1 cellular context compared by ENCODE assay signal in the genomic region with DNA sequence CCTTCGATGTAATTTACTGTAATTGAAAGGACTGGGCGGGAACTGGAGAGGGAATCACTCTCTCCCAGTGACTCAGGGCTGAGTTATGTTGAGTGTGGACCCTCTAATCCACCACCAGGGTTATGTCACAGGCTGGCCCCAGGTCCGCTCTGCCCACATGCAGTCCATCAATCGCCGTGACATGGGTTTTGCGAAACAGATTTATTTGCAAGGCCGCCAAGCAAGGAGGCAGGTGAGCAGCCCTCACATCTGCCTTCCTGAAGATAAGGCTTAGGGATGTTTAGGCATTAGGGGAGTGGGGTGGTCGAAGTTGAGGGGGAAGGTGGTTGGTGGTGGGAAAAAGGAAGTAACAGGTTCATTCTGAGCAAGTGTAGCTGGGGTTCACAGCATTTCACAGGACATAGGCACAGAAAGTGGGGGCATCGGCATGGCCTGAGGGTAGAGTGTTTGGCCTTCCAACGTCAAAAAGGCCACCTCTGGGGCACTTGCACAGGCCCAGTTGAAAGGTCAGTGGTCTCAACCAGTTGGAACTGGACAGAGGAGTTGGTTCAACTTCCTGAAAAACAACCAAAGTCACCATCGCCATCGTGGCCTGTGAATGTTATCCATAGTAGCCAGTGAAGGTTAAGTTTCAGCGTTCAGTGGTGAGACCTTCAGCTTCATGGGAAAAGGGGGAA.
TF ChIP-seq lines count a peak whose summit lies in the region.

No MANE protein-coding gene starts in this region.

TF ChIP-seq in HepG2, 621 proteins besides CTCF, POLR2A, EP300 and RAD21 (continued from another document and continues in another):
- TF ChIP-seq, protein P1, sequence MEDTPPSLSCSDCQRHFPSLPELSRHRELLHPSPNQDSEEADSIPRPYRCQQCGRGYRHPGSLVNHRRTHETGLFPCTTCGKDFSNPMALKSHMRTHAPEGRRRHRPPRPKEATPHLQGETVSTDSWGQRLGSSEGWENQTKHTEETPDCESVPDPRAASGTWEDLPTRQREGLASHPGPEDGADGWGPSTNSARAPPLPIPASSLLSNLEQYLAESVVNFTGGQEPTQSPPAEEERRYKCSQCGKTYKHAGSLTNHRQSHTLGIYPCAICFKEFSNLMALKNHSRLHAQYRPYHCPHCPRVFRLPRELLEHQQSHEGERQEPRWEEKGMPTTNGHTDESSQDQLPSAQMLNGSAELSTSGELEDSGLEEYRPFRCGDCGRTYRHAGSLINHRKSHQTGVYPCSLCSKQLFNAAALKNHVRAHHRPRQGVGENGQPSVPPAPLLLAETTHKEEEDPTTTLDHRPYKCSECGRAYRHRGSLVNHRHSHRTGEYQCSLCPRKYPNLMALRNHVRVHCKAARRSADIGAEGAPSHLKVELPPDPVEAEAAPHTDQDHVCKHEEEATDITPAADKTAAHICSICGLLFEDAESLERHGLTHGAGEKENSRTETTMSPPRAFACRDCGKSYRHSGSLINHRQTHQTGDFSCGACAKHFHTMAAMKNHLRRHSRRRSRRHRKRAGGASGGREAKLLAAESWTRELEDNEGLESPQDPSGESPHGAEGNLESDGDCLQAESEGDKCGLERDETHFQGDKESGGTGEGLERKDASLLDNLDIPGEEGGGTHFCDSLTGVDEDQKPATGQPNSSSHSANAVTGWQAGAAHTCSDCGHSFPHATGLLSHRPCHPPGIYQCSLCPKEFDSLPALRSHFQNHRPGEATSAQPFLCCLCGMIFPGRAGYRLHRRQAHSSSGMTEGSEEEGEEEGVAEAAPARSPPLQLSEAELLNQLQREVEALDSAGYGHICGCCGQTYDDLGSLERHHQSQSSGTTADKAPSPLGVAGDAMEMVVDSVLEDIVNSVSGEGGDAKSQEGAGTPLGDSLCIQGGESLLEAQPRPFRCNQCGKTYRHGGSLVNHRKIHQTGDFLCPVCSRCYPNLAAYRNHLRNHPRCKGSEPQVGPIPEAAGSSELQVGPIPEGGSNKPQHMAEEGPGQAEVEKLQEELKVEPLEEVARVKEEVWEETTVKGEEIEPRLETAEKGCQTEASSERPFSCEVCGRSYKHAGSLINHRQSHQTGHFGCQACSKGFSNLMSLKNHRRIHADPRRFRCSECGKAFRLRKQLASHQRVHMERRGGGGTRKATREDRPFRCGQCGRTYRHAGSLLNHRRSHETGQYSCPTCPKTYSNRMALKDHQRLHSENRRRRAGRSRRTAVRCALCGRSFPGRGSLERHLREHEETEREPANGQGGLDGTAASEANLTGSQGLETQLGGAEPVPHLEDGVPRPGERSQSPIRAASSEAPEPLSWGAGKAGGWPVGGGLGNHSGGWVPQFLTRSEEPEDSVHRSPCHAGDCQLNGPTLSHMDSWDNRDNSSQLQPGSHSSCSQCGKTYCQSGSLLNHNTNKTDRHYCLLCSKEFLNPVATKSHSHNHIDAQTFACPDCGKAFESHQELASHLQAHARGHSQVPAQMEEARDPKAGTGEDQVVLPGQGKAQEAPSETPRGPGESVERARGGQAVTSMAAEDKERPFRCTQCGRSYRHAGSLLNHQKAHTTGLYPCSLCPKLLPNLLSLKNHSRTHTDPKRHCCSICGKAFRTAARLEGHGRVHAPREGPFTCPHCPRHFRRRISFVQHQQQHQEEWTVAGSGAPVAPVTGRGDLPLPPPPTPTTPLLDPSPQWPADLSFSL (CRISPR knock-in tag; IDR thresholded peaks at IDR 0.05): no peak
- TF ChIP-seq SNAI1 (CRISPR knock-in tag; IDR thresholded peaks at IDR 0.05; ENCODE audit: borderline replicate concordance) (no peak), YEATS4 (CRISPR knock-in tag; IDR thresholded peaks at IDR 0.05; ENCODE audit: borderline replicate concordance) (no peak), MTA3 (CRISPR knock-in tag; IDR thresholded peaks at IDR 0.05) (no peak), RARA (CRISPR knock-in tag; IDR thresholded peaks at IDR 0.05) (peak; percentile 36; the same call in 1 of the 2 replicates), KLF16 (CRISPR knock-in tag; IDR thresholded peaks at IDR 0.05) (peak in 1 of 2 experiments; percentile 29; a peak in 1 of 4 replicates), RELA (CRISPR knock-in tag; IDR thresholded peaks at IDR 0.05) (no peak), ZNF549 (CRISPR knock-in tag; IDR thresholded peaks at IDR 0.05) (no peak), ZNF788 (CRISPR knock-in tag; IDR thresholded peaks at IDR 0.05; ENCODE audit: borderline replicate concordance) (no peak), SCMH1 (CRISPR knock-in tag; IDR thresholded peaks at IDR 0.05; ENCODE audit: borderline replicate concordance) (no peak), ELF4 (CRISPR knock-in tag; IDR thresholded peaks at IDR 0.05; ENCODE audit: borderline replicate concordance) (no peak), FOSL1 (CRISPR knock-in tag; IDR thresholded peaks at IDR 0.05; ENCODE audit: borderline replicate concordance) (0 out of 2 replicates have a peak, but pooled peaks have one; percentile 42), BORCS8-MEF2B (CRISPR knock-in tag; IDR thresholded peaks at IDR 0.05) (no peak), GABPA (IDR thresholded peaks at IDR 0.05; ENCODE audit: low read depth, low read length) (no peak), GABPA (CRISPR knock-in tag; IDR thresholded peaks at IDR 0.05; ENCODE audit: low read depth) (no peak), PCBP1 (IDR thresholded peaks at IDR 0.05; ENCODE audit: borderline replicate concordance, low read depth, low read length) (no peak), ZNF382 (CRISPR knock-in tag; IDR thresholded peaks at IDR 0.05; ENCODE audit: borderline replicate concordance) (no peak), PRPF4 (IDR thresholded peaks at IDR 0.05; ENCODE audit: low read depth, low read length, poor library complexity, severe bottlenecking) (no peak), NFE2 (CRISPR knock-in tag; IDR thresholded peaks at IDR 0.05) (no peak), ZNF441 (CRISPR knock-in tag; IDR thresholded peaks at IDR 0.05; ENCODE audit: borderline replicate concordance) (peak; percentile 92), GATA4 (IDR thresholded peaks at IDR 0.05; ENCODE audit: borderline replicate concordance, low read depth) (no peak; the same call in 1 of the 2 replicates), SNRNP70 (IDR thresholded peaks at IDR 0.05; ENCODE audit: low read depth, low read length) (no peak), ZBTB3 (CRISPR knock-in tag; IDR thresholded peaks at IDR 0.05; ENCODE audit: borderline replicate concordance, low read depth) (no peak)
- TF ChIP-seq, protein P2, sequence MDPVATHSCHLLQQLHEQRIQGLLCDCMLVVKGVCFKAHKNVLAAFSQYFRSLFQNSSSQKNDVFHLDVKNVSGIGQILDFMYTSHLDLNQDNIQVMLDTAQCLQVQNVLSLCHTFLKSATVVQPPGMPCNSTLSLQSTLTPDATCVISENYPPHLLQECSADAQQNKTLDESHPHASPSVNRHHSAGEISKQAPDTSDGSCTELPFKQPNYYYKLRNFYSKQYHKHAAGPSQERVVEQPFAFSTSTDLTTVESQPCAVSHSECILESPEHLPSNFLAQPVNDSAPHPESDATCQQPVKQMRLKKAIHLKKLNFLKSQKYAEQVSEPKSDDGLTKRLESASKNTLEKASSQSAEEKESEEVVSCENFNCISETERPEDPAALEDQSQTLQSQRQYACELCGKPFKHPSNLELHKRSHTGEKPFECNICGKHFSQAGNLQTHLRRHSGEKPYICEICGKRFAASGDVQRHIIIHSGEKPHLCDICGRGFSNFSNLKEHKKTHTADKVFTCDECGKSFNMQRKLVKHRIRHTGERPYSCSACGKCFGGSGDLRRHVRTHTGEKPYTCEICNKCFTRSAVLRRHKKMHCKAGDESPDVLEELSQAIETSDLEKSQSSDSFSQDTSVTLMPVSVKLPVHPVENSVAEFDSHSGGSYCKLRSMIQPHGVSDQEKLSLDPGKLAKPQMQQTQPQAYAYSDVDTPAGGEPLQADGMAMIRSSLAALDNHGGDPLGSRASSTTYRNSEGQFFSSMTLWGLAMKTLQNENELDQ (CRISPR knock-in tag; IDR thresholded peaks at IDR 0.05; ENCODE audit: borderline replicate concordance): no peak
- TF ChIP-seq, protein P3, sequence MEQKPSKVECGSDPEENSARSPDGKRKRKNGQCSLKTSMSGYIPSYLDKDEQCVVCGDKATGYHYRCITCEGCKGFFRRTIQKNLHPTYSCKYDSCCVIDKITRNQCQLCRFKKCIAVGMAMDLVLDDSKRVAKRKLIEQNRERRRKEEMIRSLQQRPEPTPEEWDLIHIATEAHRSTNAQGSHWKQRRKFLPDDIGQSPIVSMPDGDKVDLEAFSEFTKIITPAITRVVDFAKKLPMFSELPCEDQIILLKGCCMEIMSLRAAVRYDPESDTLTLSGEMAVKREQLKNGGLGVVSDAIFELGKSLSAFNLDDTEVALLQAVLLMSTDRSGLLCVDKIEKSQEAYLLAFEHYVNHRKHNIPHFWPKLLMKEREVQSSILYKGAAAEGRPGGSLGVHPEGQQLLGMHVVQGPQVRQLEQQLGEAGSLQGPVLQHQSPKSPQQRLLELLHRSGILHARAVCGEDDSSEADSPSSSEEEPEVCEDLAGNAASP (CRISPR knock-in tag; IDR thresholded peaks at IDR 0.05; ENCODE audit: borderline replicate concordance): no peak
- TF ChIP-seq, protein P4, sequence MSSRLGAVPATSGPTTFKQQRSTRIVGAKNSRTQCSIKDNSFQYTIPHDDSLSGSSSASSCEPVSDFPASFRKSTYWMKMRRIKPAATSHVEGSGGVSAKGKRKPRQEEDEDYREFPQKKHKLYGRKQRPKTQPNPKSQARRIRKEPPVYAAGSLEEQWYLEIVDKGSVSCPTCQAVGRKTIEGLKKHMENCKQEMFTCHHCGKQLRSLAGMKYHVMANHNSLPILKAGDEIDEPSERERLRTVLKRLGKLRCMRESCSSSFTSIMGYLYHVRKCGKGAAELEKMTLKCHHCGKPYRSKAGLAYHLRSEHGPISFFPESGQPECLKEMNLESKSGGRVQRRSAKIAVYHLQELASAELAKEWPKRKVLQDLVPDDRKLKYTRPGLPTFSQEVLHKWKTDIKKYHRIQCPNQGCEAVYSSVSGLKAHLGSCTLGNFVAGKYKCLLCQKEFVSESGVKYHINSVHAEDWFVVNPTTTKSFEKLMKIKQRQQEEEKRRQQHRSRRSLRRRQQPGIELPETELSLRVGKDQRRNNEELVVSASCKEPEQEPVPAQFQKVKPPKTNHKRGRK (CRISPR knock-in tag; IDR thresholded peaks at IDR 0.05): no peak
- TF ChIP-seq, protein P5, sequence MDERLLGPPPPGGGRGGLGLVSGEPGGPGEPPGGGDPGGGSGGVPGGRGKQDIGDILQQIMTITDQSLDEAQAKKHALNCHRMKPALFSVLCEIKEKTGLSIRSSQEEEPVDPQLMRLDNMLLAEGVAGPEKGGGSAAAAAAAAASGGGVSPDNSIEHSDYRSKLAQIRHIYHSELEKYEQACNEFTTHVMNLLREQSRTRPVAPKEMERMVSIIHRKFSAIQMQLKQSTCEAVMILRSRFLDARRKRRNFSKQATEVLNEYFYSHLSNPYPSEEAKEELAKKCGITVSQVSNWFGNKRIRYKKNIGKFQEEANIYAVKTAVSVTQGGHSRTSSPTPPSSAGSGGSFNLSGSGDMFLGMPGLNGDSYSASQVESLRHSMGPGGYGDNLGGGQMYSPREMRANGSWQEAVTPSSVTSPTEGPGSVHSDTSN (CRISPR knock-in tag; IDR thresholded peaks at IDR 0.05): peak; percentile 37; the same call in 1 of the 2 replicates
- TF ChIP-seq, protein P6, sequence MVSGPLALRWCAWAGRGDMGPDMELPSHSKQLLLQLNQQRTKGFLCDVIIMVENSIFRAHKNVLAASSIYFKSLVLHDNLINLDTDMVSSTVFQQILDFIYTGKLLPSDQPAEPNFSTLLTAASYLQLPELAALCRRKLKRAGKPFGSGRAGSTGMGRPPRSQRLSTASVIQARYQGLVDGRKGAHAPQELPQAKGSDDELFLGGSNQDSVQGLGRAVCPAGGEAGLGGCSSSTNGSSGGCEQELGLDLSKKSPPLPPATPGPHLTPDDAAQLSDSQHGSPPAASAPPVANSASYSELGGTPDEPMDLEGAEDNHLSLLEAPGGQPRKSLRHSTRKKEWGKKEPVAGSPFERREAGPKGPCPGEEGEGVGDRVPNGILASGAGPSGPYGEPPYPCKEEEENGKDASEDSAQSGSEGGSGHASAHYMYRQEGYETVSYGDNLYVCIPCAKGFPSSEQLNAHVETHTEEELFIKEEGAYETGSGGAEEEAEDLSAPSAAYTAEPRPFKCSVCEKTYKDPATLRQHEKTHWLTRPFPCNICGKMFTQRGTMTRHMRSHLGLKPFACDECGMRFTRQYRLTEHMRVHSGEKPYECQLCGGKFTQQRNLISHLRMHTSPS (CRISPR knock-in tag; IDR thresholded peaks at IDR 0.05; ENCODE audit: low read depth): no peak
- TF ChIP-seq, protein P7, sequence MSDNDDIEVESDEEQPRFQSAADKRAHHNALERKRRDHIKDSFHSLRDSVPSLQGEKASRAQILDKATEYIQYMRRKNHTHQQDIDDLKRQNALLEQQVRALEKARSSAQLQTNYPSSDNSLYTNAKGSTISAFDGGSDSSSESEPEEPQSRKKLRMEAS (IDR thresholded peaks at IDR 0.05): no peak
- TF ChIP-seq, protein P8, sequence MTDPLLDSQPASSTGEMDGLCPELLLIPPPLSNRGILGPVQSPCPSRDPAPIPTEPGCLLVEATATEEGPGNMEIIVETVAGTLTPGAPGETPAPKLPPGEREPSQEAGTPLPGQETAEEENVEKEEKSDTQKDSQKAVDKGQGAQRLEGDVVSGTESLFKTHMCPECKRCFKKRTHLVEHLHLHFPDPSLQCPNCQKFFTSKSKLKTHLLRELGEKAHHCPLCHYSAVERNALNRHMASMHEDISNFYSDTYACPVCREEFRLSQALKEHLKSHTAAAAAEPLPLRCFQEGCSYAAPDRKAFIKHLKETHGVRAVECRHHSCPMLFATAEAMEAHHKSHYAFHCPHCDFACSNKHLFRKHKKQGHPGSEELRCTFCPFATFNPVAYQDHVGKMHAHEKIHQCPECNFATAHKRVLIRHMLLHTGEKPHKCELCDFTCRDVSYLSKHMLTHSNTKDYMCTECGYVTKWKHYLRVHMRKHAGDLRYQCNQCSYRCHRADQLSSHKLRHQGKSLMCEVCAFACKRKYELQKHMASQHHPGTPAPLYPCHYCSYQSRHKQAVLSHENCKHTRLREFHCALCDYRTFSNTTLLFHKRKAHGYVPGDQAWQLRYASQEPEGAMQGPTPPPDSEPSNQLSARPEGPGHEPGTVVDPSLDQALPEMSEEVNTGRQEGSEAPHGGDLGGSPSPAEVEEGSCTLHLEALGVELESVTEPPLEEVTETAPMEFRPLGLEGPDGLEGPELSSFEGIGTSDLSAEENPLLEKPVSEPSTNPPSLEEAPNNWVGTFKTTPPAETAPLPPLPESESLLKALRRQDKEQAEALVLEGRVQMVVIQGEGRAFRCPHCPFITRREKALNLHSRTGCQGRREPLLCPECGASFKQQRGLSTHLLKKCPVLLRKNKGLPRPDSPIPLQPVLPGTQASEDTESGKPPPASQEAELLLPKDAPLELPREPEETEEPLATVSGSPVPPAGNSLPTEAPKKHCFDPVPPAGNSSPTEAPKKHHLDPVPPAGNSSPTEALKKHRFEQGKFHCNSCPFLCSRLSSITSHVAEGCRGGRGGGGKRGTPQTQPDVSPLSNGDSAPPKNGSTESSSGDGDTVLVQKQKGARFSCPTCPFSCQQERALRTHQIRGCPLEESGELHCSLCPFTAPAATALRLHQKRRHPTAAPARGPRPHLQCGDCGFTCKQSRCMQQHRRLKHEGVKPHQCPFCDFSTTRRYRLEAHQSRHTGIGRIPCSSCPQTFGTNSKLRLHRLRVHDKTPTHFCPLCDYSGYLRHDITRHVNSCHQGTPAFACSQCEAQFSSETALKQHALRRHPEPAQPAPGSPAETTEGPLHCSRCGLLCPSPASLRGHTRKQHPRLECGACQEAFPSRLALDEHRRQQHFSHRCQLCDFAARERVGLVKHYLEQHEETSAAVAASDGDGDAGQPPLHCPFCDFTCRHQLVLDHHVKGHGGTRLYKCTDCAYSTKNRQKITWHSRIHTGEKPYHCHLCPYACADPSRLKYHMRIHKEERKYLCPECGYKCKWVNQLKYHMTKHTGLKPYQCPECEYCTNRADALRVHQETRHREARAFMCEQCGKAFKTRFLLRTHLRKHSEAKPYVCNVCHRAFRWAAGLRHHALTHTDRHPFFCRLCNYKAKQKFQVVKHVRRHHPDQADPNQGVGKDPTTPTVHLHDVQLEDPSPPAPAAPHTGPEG (CRISPR knock-in tag; IDR thresholded peaks at IDR 0.05): no peak
